8 cellular contexts compared by ENCODE assay signal in the genomic region with DNA sequence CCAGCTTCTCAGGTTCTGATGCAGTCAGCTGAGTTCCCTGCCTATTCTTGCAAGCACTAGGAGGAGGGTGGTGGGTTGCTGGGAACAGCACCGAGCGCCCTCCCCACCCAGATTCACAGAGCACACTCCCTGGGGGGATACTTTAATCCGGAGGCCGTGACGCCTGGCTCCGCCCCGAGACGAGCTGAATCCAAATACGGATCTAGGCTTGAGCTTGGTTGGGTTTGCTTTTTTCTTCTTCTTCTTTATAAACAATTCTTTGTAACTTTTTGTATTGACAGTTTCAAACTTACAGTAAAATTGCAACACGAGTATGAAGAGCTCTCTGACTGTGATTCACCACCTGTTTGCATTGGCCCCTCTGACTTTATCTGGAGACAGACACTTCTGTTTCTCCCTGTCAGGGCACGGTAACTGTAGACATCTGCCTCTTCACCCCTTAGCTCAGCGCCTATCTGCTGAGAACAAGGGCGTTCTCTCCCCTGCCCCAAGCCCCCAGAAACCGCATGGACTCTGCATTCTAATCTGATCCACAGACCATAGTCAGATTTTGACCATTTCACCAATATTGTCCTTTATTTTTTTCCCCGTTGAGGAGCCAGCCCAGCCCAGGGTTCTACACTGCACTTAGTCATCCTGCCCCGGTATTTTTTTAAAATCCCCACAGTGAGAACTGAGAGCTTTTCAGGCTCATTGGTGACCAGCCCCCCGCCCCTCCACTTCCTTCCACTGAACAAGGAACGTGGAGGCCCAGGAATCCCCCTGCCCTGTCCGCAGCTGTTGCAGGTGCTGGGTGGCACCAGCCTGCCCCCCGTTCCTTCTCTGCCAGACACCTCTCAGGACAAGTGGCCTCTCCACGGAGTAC. TPM values are rescaled to one million over a fixed set of nuclear protein-coding genes. Genes with fewer than 3 reads are reported as not detected.
DNase-seq lines count a peak whose midpoint lies in the region; ATAC-seq, FAIRE-seq and TF ChIP-seq lines count a peak whose summit lies in the region.

No MANE protein-coding gene starts in this region.

- H2BK20ac ChIP-seq in H1 (ENCODE audit: low read length), result no peak overlapping the region

- POLR2A ChIA-PET in H1 (lab: Charles Lee; ENCODE audit: partially characterized antibody), result interaction anchor here (0.7 to 34.9 kb wide), 5 partner anchors 9 to 161 kb away, joined by 3 to 958 read pairs (median 4); a partner anchor contains a TSS

- H2BK15ac ChIP-seq in H1 (ENCODE audit: low read length), result no peak overlapping the region

- H2AK5ac ChIP-seq in H1 (ENCODE audit: low read depth, low read length), result no peak overlapping the region

- no peaks in the 10 kb centered on the region for H3K79me2 ChIP-seq in H1 (ENCODE audit: control insufficient read depth in 1 of 2, insufficient read depth in 2 of 2, low read length in 2 of 2)

- no peak overlapping the region for H4K91ac ChIP-seq in H1 (replicated peaks; ENCODE audit: insufficient read length, low read length)

- H3K23ac ChIP-seq in H1 (ENCODE audit: insufficient read length), result no peak overlapping the region

- H3K79me1 ChIP-seq in H1 (ENCODE audit: low read depth, low read length), result no peaks in the 10 kb centered on the region; the same call in none of the 2 replicates

- intact Hi-C loops in ovary (cut with DNase I), result no loop called here
- intact Hi-C loops in aorta (cut with DNase I), result no loop called here

- H4K20me1 ChIP-seq in H1 (replicated peaks in 1 of 2; ENCODE audit: control insufficient read depth in 1 of 2, insufficient read depth in 2 of 2, low read length in 2 of 2), result peaks cover 7 to 13% of the 10 kb centered on the region in 2 experiments

- no peak for TF ChIP-seq CTCF in H1 (IDR thresholded peaks at IDR 0.05; ENCODE audit: control extremely low read depth in 1 of 3, insufficient read depth in 1 of 3, low read depth in 1 of 3, low read length in 3 of 3)
- TF ChIP-seq CTCF in ovary (IDR thresholded peaks at IDR 0.05), result no peak
- no peak for TF ChIP-seq CTCF in suprapubic skin (IDR thresholded peaks at IDR 0.05)

- H3K9ac ChIP-seq in H1 (replicated peaks in 1 of 4; ENCODE audit: extremely low read depth in 1 of 4, low read depth in 3 of 4, low read length in 3 of 4), result peak overlapping the region in 1 of 4 experiments; percentile 32; a peak in 1 of 7 replicates

- no peak overlapping the region for H3K18ac ChIP-seq in H1 (ENCODE audit: extremely low read depth, low read length)

- no peak overlapping the region for H3K4ac ChIP-seq in H1 (replicated peaks; ENCODE audit: insufficient read length, low read depth, low read length)

- FAIRE-seq in GM12892 (lab: Jason Lieb, UNC), result peak; percentile 79
- FAIRE-seq in H1 (lab: Jason Lieb, UNC), result no peak

- H3K9me3 ChIP-seq in H1 (ENCODE audit: insufficient read depth in 2 of 2, low read depth in 1 of 2, low read length in 1 of 2), result no peaks in the 10 kb centered on the region
- H3K9me3 ChIP-seq in ovary, result no peaks in the 10 kb centered on the region
- H3K9me3 ChIP-seq in aorta (ENCODE audit: control insufficient read depth, low read length), result no peaks in the 10 kb centered on the region
- H3K9me3 ChIP-seq in suprapubic skin, result no peaks in the 10 kb centered on the region

- H3K27ac ChIP-seq in H1 (ENCODE audit: low read depth, low read length) (no peak overlapping the region), ovary (peak overlapping the region; percentile 17 to 28), aorta (ENCODE audit: low read depth in 1 of 2, low read length in 2 of 2) (no peak overlapping the region), suprapubic skin (no peak overlapping the region)

- H3K4me3 ChIP-seq in H1 (ENCODE audit: extremely low read depth in 1 of 4, insufficient read depth in 2 of 4, low read depth in 3 of 4, low read length in 4 of 4) (no peak overlapping the region), ovary (no peak overlapping the region), aorta (ENCODE audit: low read length in 2 of 2) (no peak overlapping the region), suprapubic skin (no peak overlapping the region)

- no peak overlapping the region for H3K14ac ChIP-seq in H1 (ENCODE audit: insufficient read length)

- H2AFZ ChIP-seq in H1 (ENCODE audit: low read length), result no peak overlapping the region

- no peak overlapping the region for H2BK5ac ChIP-seq in H1 (ENCODE audit: low read depth, low read length)

- ATAC-seq in HG02623 (IDR thresholded peaks at IDR 0.05; ENCODE audit: unreplicated experiment), result peak; percentile 37
- ATAC-seq in aorta (ENCODE audit: low FRiP score), result no peak

- CTCF ChIA-PET in H1 (lab: Charles Lee; ENCODE audit: partially characterized antibody), result interaction anchor here (0.9 to 18.5 kb wide), 14 partner anchors 3 to 339 kb away, joined by 3 to 335 read pairs (median 4); a partner anchor contains a TSS

- H2BK120ac ChIP-seq in H1 (replicated peaks; ENCODE audit: low read depth, low read length), result no peak overlapping the region

- H3K56ac ChIP-seq in H1 (replicated peaks; ENCODE audit: insufficient read length, low read depth, low read length), result no peak overlapping the region

- H3K36me3 ChIP-seq in H1 (ENCODE audit: control insufficient read depth in 2 of 4, insufficient read depth in 4 of 4, low read length in 3 of 4) (peaks cover 0 to 6% (median 5%) of the 10 kb centered on the region in 4 experiments; a peak in 4 of 8 replicates), ovary (no peaks in the 10 kb centered on the region), aorta (ENCODE audit: control insufficient read depth in 1 of 2, insufficient read depth in 2 of 2, low read length in 1 of 2) (no peaks in the 10 kb centered on the region), suprapubic skin (peaks cover 9% of the 10 kb centered on the region)

- H4K8ac ChIP-seq in H1 (ENCODE audit: extremely low read depth, insufficient read depth, low read length), result no peak overlapping the region

- no peaks in the 10 kb centered on the region for H3K23me2 ChIP-seq in H1 (ENCODE audit: low read depth, low read length)

- H3K27me3 ChIP-seq in H1 (replicated peaks in 1 of 4; ENCODE audit: control insufficient read depth in 3 of 4, extremely low read depth in 1 of 4, insufficient read depth in 3 of 4, low read length in 3 of 4), result no peaks in the 10 kb centered on the region
- H3K27me3 ChIP-seq in ovary, result no peaks in the 10 kb centered on the region
- H3K27me3 ChIP-seq in aorta (ENCODE audit: control insufficient read depth in 1 of 2, insufficient read depth in 2 of 2, low read length in 1 of 2), result no peaks in the 10 kb centered on the region
- H3K27me3 ChIP-seq in suprapubic skin, result no peaks in the 10 kb centered on the region

- H3K4me1 ChIP-seq in H1 (replicated peaks in 1 of 4; ENCODE audit: control insufficient read depth in 3 of 4, insufficient read depth in 4 of 4, low read length in 3 of 4) (0 out of 7 replicates have a peak, but pooled peaks cover 0 to 3% (median 0%) of the 10 kb centered on the region in 4 experiments), ovary (ENCODE audit: insufficient read depth) (peaks cover 2% of the 10 kb centered on the region), aorta (ENCODE audit: control insufficient read depth in 1 of 2, insufficient read depth in 2 of 2, low read length in 2 of 2) (no peaks in the 10 kb centered on the region), suprapubic skin (peaks cover 23% of the 10 kb centered on the region)

- TF ChIP-seq RAD21 in H1 (IDR thresholded peaks at IDR 0.05 in 1 of 2, conservative IDR thresholded peaks at IDR 0.05 in 1 of 2; ENCODE audit: low read depth in 2 of 2, low read length in 2 of 2), result no peak

- H2BK12ac ChIP-seq in H1 (ENCODE audit: low read depth, low read length), result no peak overlapping the region

- 83% methylated on average over 21 of the region's 21 CpGs; no CpG with 5 or more reads in 1 of the 2 experiments for WGBS in H1 (ENCODE audit: extremely low coverage in 1 of 2, insufficient coverage in 1 of 2, insufficient read length in 1 of 2, insufficient replicate concordance in 2 of 2, low coverage in 1 of 2, low lambda C conversion rate in 2 of 2, missing lambda C conversion rate in 1 of 2), 2 experiments
- 17 to 22% (median 20%) methylated on average over 21 of the region's 21 CpGs for WGBS in ovary, 3 donors
- 29 to 53% methylated on average over 21 of the region's 21 CpGs for WGBS in aorta, 2 donors
- 21% methylated on average over 20 of the region's 21 CpGs for WGBS in suprapubic skin

- DNase-seq in GM12892 (ENCODE audit: insufficient read length), result no peak
- peak in 3 of 5 experiments; percentile 37 to 64 (median 46) for DNase-seq in T-helper 2 cell
- no peak for DNase-seq in H1 (ENCODE audit: low read depth in 1 of 2, low spot score in 2 of 2)
- no peak for DNase-seq in ovary
- DNase-seq in pons (ENCODE audit: low spot score), result no peak
- DNase-seq in aorta, result no peak
- no peak for DNase-seq in suprapubic skin (ENCODE audit: low spot score in 2 of 2)

- no peak for TF ChIP-seq EP300 in H1 (IDR thresholded peaks at IDR 0.05; ENCODE audit: borderline replicate concordance in 1 of 2, low read depth in 2 of 2, low read length in 2 of 2)
- TF ChIP-seq EP300 in ovary (IDR thresholded peaks at IDR 0.05), result no peak
- TF ChIP-seq EP300 in suprapubic skin (IDR thresholded peaks at IDR 0.05), result no peak

- no peak overlapping the region for H4K5ac ChIP-seq in H1 (ENCODE audit: insufficient read length, low read depth, low read length)

- TF ChIP-seq POLR2A in GM12892 (IDR thresholded peaks at IDR 0.05; ENCODE audit: low read depth, low read length), result no peak
- peak in 1 of 2 experiments; percentile 35; a peak in 2 of 3 replicates for TF ChIP-seq POLR2A in H1 (IDR thresholded peaks at IDR 0.05; ENCODE audit: control extremely low read depth in 1 of 2, low read depth in 2 of 2, low read length in 2 of 2)
- no peak for TF ChIP-seq POLR2A in ovary (IDR thresholded peaks at IDR 0.05)
- no peak for TF ChIP-seq POLR2A in suprapubic skin (IDR thresholded peaks at IDR 0.05)

- H3K4me2 ChIP-seq in H1 (ENCODE audit: insufficient read depth in 1 of 2, low read depth in 2 of 2, low read length in 2 of 2), result no peak overlapping the region

RNA-seq across cellular contexts. Expression of a gene that starts 11.5 kb away (rescaled TPM):
- 32.0 TPM for polyA plus RNA-seq in GM12892 (2012; ENCODE audit: missing spikeins)
- total RNA-seq in H1 (2021; fragmentation: NEBNext Ultra II Directional; extraction: Animal tissue kit (Norgen Biotek cat#: 25700)), result 31.0 and 31.9 TPM in 2 replicates
- 23.8 and 33.2 TPM in 2 replicates for polyA plus RNA-seq in H1 (2011; rRNA removed)
- 24.2 TPM for polyA plus RNA-seq in H1 (2011; cell fraction: cytosol; rRNA removed)
- polyA plus RNA-seq in H1 (2011; cell fraction: nucleus; rRNA removed), result 46.5 TPM
- 13.3 to 22.8 TPM (median 17.1 TPM) in 4 replicates for polyA plus RNA-seq in H1 (2012, experiment 1 of 2)
- polyA plus RNA-seq in H1 (2012, experiment 2 of 2), result 10.2 TPM
- 16.3 TPM for polyA plus RNA-seq in H1 (2013, experiment 1 of 2)
- 14.9 TPM for polyA plus RNA-seq in H1 (2013, experiment 2 of 2)
- polyA minus RNA-seq in H1 (2011; rRNA and poly(A)+ RNA removed), result 15.0 and 16.7 TPM in 2 replicates
- 27.1 TPM for polyA minus RNA-seq in H1 (2011; cell fraction: cytosol; rRNA and poly(A)+ RNA removed)
- 45.4 TPM for polyA minus RNA-seq in H1 (2011; cell fraction: nucleus; rRNA and poly(A)+ RNA removed)
- 10 to 100 TPM in 6 of 7 donors, 1 to 10 TPM in 1; 9.3 to 37.3 (median 18.2) TPM for total RNA-seq in ovary
- 1 to 10 TPM; 3.7 to 7.9 TPM for polyA plus RNA-seq in ovary
- total RNA-seq in aorta, result 10 to 100 TPM in 1 of 2 donors, 1 to 10 TPM in 1; 5.6 to 18.0 TPM
- polyA plus RNA-seq in aorta, result 10 to 100 TPM in 1 of 2 donors, 1 to 10 TPM in 1; 5.2 to 12.5 TPM
- total RNA-seq in suprapubic skin, result 10 to 100 TPM in 3 of 4 donors, 1 to 10 TPM in 1; 6.6 to 20.4 (median 17.5) TPM

RNA-seq across cellular contexts. Expression of a gene that starts 21.8 kb away (rescaled TPM):
- polyA plus RNA-seq in GM12892 (2012; ENCODE audit: missing spikeins), result 2.1 TPM
- total RNA-seq in H1 (2021; fragmentation: NEBNext Ultra II Directional; extraction: Animal tissue kit (Norgen Biotek cat#: 25700)), result 17.7 and 17.8 TPM in 2 replicates
- 1.3 and 2.3 TPM in 2 replicates for polyA plus RNA-seq in H1 (2011; rRNA removed)
- 1.2 TPM for polyA plus RNA-seq in H1 (2011; cell fraction: cytosol; rRNA removed)
- polyA plus RNA-seq in H1 (2011; cell fraction: nucleus; rRNA removed), result 4.1 TPM
- 6.5 to 10.1 TPM (median 8.7 TPM) in 4 replicates for polyA plus RNA-seq in H1 (2012, experiment 1 of 2)
- 4.9 TPM for polyA plus RNA-seq in H1 (2012, experiment 2 of 2)
- 6.6 TPM for polyA plus RNA-seq in H1 (2013, experiment 1 of 2)
- 5.8 TPM for polyA plus RNA-seq in H1 (2013, experiment 2 of 2)
- polyA minus RNA-seq in H1 (2011; rRNA and poly(A)+ RNA removed), result 1.5 and 2.3 TPM in 2 replicates
- polyA minus RNA-seq in H1 (2011; cell fraction: cytosol; rRNA and poly(A)+ RNA removed), result 5.3 TPM
- 4.7 TPM for polyA minus RNA-seq in H1 (2011; cell fraction: nucleus; rRNA and poly(A)+ RNA removed)
- total RNA-seq in ovary, result 10 to 100 TPM in 5 of 7 donors, 1 to 10 TPM in 2; 8.7 to 44.6 (median 31.7) TPM
- 10 to 100 TPM in 1 of 2 donors, 1 to 10 TPM in 1; 6.2 to 15.5 TPM for polyA plus RNA-seq in ovary
- total RNA-seq in aorta, result 10 to 100 TPM; 30.9 to 31.9 TPM
- polyA plus RNA-seq in aorta, result 10 to 100 TPM in 1 of 2 donors, 1 to 10 TPM in 1; 4.4 to 33.4 TPM
- total RNA-seq in suprapubic skin, result 10 to 100 TPM; 13.1 to 23.1 (median 19.5) TPM

Comparison
In these comparisons a context has a peak if more than half of its experiments do, and no peak if none do; other contexts are left out.
1. DNase-seq: peak in T-helper 2 cell (3 of 5); none in GM12892 (single experiment), H1 (0 of 2), ovary (0 of 5), pons (single experiment), aorta (0 of 2) and suprapubic skin (0 of 2).
2. H3K27ac ChIP-seq: peak in ovary (2 of 2); none in H1 (single experiment), aorta (0 of 2) and suprapubic skin (single experiment).